ENCODE assay signal across 8 cellular contexts in genomic region chr15:47987908-47988532, GRCh38.
DNase-seq lines count a peak whose midpoint lies in the region; ATAC-seq, FAIRE-seq and TF ChIP-seq lines count a peak whose summit lies in the region.

No MANE protein-coding gene starts in this region.

- FAIRE-seq in RCC 7860 (lab: Jason Lieb, UNC) = no peak

- H3K36me3 ChIP-seq in HEK293 (ENCODE audit: control insufficient read depth in 2 of 2, insufficient read depth in 1 of 2, low read length in 2 of 2) (no peaks in the 10 kb centered on the region), endodermal cell (ENCODE audit: control insufficient read depth, insufficient read depth, low read length) (no peaks in the 10 kb centered on the region), mesenchymal stem cell (ENCODE audit: control insufficient read depth in 1 of 2, insufficient read depth in 2 of 2, low read depth in 1 of 2, low read length in 2 of 2) (no peaks in the 10 kb centered on the region)

- H3K9me3 Mint-ChIP-seq in endodermal cell (no peaks in the 10 kb centered on the region), T-cell (no peaks in the 10 kb centered on the region)

- H3K4ac ChIP-seq in mesenchymal stem cell (ENCODE audit: low read depth in 1 of 2, low read length in 2 of 2) = no peak overlapping the region

- peak; percentile 23 for DNase-seq in AG04449 (ENCODE audit: low read depth, low spot score)
- peak; percentile 50 for DNase-seq in LNCaP clone FGC (ENCODE audit: low read depth)
- DNase-seq in RCC 7860 (ENCODE audit: low spot score) = peak; percentile 48
- peak; percentile 58 for DNase-seq in endodermal cell
- peak; percentile 76 for DNase-seq in mesenchymal stem cell
- no peak for DNase-seq in T-cell

- H4K91ac ChIP-seq in mesenchymal stem cell (ENCODE audit: low read length) = no peak overlapping the region

- H3K27ac Mint-ChIP-seq in endodermal cell (no peak overlapping the region), T-cell (no peak overlapping the region)

- H3K27me3 ChIP-seq in endodermal cell (ENCODE audit: control insufficient read depth, insufficient read depth, low read length, poor library complexity, severe bottlenecking) (no peaks in the 10 kb centered on the region), mesenchymal stem cell (ENCODE audit: control insufficient read depth in 1 of 2, insufficient read depth in 1 of 2, low read length in 2 of 2) (no peaks in the 10 kb centered on the region)

- H3K18ac ChIP-seq in mesenchymal stem cell (ENCODE audit: low read depth in 1 of 2, low read length in 2 of 2) = no peak overlapping the region

- H3K36me3 Mint-ChIP-seq in endodermal cell (ENCODE audit: low read depth) = no peaks in the 10 kb centered on the region
- H3K36me3 Mint-ChIP-seq in T-cell = no peaks in the 10 kb centered on the region

- H3K4me3 Mint-ChIP-seq in endodermal cell (no peak overlapping the region), T-cell (no peak overlapping the region)

- no peak overlapping the region for H2AFZ ChIP-seq in mesenchymal stem cell (ENCODE audit: low read depth, low read length)

- H2BK15ac ChIP-seq in mesenchymal stem cell (ENCODE audit: low read depth, poor library complexity, severe bottlenecking) = no peak overlapping the region

- H2BK12ac ChIP-seq in mesenchymal stem cell (ENCODE audit: low read length in 2 of 2) = no peak overlapping the region

- H3K4me1 ChIP-seq in HEK293 (ENCODE audit: control insufficient read depth, insufficient read depth, low read length) = no peaks in the 10 kb centered on the region
- H3K4me1 ChIP-seq in endodermal cell (ENCODE audit: control insufficient read depth, insufficient read depth, low read length) = peaks cover 5% of the 10 kb centered on the region
- no peaks in the 10 kb centered on the region for H3K4me1 ChIP-seq in mesenchymal stem cell (ENCODE audit: control insufficient read depth, insufficient read depth, low read depth, low read length)

- no peak overlapping the region for H3K14ac ChIP-seq in mesenchymal stem cell (ENCODE audit: low read length in 2 of 2)

- H3K9me3 ChIP-seq in HEK293 (ENCODE audit: control insufficient read depth, insufficient read depth, low read depth, low read length) (no peaks in the 10 kb centered on the region), endodermal cell (ENCODE audit: control insufficient read depth, low read length) (no peaks in the 10 kb centered on the region), mesenchymal stem cell (ENCODE audit: control insufficient read depth, low read length) (no peaks in the 10 kb centered on the region)

- TF ChIP-seq CTCF in AG04449 (IDR thresholded peaks at IDR 0.05; ENCODE audit: insufficient read depth, low read length, missing control alignments) = peak; percentile 56
- peak; percentile 69 for TF ChIP-seq CTCF in GM12873 (IDR thresholded peaks at IDR 0.05; ENCODE audit: insufficient read depth, low read depth, low read length, missing control alignments)
- peak; percentile 25; the same call in 1 of the 2 replicates for TF ChIP-seq CTCF in HEK293 (tag by site-specific recombination; IDR thresholded peaks at IDR 0.05)
- TF ChIP-seq CTCF in LNCaP clone FGC (IDR thresholded peaks at IDR 0.05; ENCODE audit: control insufficient read depth, extremely low read depth, insufficient read depth) = peak; percentile 79
- TF ChIP-seq CTCF in endodermal cell (conservative IDR thresholded peaks at IDR 0.05) = peak; percentile 86

- no peaks in the 10 kb centered on the region for H3K79me1 ChIP-seq in mesenchymal stem cell (replicated peaks; ENCODE audit: low read length, poor library complexity, severe bottlenecking)

- H3K27ac ChIP-seq in HEK293 (ENCODE audit: extremely low read depth, low read depth, low read length) (no peak overlapping the region), endodermal cell (ENCODE audit: low read depth, low read length) (no peak overlapping the region), mesenchymal stem cell (ENCODE audit: low read length, poor library complexity, severe bottlenecking) (no peak overlapping the region)

- H3K9ac ChIP-seq in endodermal cell (ENCODE audit: extremely low read depth, low read length, poor library complexity, severe bottlenecking) (no peak overlapping the region), mesenchymal stem cell (ENCODE audit: low read length) (no peak overlapping the region)

- no peak overlapping the region for H3K4me3 ChIP-seq in AG04449 (ENCODE audit: low read depth, low read length)
- no peak overlapping the region for H3K4me3 ChIP-seq in HEK293 (ENCODE audit: low read depth, low read length)
- H3K4me3 ChIP-seq in LNCaP clone FGC (ENCODE audit: low read depth, low read length) = no peak overlapping the region
- H3K4me3 ChIP-seq in endodermal cell (ENCODE audit: low read length) = no peak overlapping the region
- no peak overlapping the region for H3K4me3 ChIP-seq in mesenchymal stem cell (ENCODE audit: insufficient read depth in 1 of 2, low read depth in 1 of 2, low read length in 2 of 2)

- no peak overlapping the region for H2BK5ac ChIP-seq in mesenchymal stem cell (ENCODE audit: low read depth, low read length, poor library complexity, severe bottlenecking)

- CTCF ChIA-PET in AG04449 (lab: Yijun Ruan, JAX) (interaction anchor here (0.6 to 5.0 kb wide), 28 partner anchors 10 to 802 kb away, joined by 3 to 129 read pairs (median 6); partner anchors contain the start of gene SEMA6D), HEK293 (lab: Yijun Ruan, JAX) (interaction anchor here (0.6 to 4.2 kb wide), 20 partner anchors 8 to 1729 kb away, joined by 3 to 36 read pairs (median 4); no protein-coding TSS in a partner anchor), T-cell (lab: Charles Lee) (interaction anchor here (0.6 to 2.4 kb wide), 2 partner anchors 301 to 792 kb away, joined by 3 to 12 read pairs; no protein-coding TSS in a partner anchor)

- H2AK5ac ChIP-seq in mesenchymal stem cell (ENCODE audit: low read length, severe bottlenecking) = no peak overlapping the region

- no peak overlapping the region for H4K8ac ChIP-seq in mesenchymal stem cell (ENCODE audit: low read length)

- peaks cover 11% of the 10 kb centered on the region for H3K4me1 Mint-ChIP-seq in endodermal cell
- H3K4me1 Mint-ChIP-seq in T-cell = no peaks in the 10 kb centered on the region

- H3K23ac ChIP-seq in mesenchymal stem cell (ENCODE audit: low read length in 2 of 2) = no peak overlapping the region

- H3K4me2 ChIP-seq in mesenchymal stem cell (ENCODE audit: low read length, poor library complexity, severe bottlenecking) = no peak overlapping the region

- H3K27me3 Mint-ChIP-seq in endodermal cell (ENCODE audit: insufficient read depth) (no peaks in the 10 kb centered on the region), T-cell (peaks cover 0 to 3% of the 10 kb centered on the region in 2 donors)

- ATAC-seq in T-cell (replicated peaks in 1 of 4) = no peak

- POLR2A ChIA-PET in AG04449 (lab: Yijun Ruan, JAX) = no interaction called here
- POLR2A ChIA-PET in HEK293 (lab: Yijun Ruan, JAX) = interaction anchor here (1.3 kb wide), 1 partner anchor 103 kb away, joined by 3 read pairs; no protein-coding TSS in a partner anchor
- POLR2A ChIA-PET in T-cell (lab: Charles Lee) = no interaction called here

- H2BK120ac ChIP-seq in mesenchymal stem cell (ENCODE audit: low read depth, low read length) = no peak overlapping the region

- 58 to 61% methylated on average over 3 of the region's 3 CpGs for WGBS in endodermal cell (ENCODE audit: insufficient coverage in 1 of 2, insufficient read length in 1 of 2), 2 experiments
- 93% methylated on average over 2 of the region's 3 CpGs for WGBS in mesenchymal stem cell

TF ChIP-seq in HEK293, 187 proteins besides CTCF, POLR2A, EP300 and RAD21:
- TF ChIP-seq ZNF362 (tag by site-specific recombination; IDR thresholded peaks at IDR 0.05) = no peak
- TF ChIP-seq ZNF660 (tag by site-specific recombination; IDR thresholded peaks at IDR 0.05) = 0 out of 2 replicates have a peak, but pooled peaks have one; percentile 52
- peak; percentile 74 for TF ChIP-seq ZNF654 (tag by site-specific recombination; IDR thresholded peaks at IDR 0.05; ENCODE audit: low read depth)
- TF ChIP-seq ZNF211 (tag by site-specific recombination; IDR thresholded peaks at IDR 0.05; ENCODE audit: low read depth) = no peak
- TF ChIP-seq ZSCAN23 (tag by site-specific recombination; IDR thresholded peaks at IDR 0.05) = no peak
- no peak for TF ChIP-seq ZNF670 (tag by site-specific recombination; IDR thresholded peaks at IDR 0.05; ENCODE audit: low read depth)
- TF ChIP-seq ZNF768 (tag by site-specific recombination; IDR thresholded peaks at IDR 0.05) = no peak
- no peak for TF ChIP-seq GLIS2 (tag by site-specific recombination; IDR thresholded peaks at IDR 0.05)
- no peak for TF ChIP-seq KLF7 (tag by site-specific recombination; IDR thresholded peaks at IDR 0.05; ENCODE audit: borderline replicate concordance)

Comparison
In these comparisons a context has a peak if more than half of its experiments do, and no peak if none do; other contexts are left out.
1. DNase-seq: peak in AG04449 (single experiment), LNCaP clone FGC (single experiment), RCC 7860 (single experiment), endodermal cell (single experiment) and mesenchymal stem cell (single experiment); none in T-cell (0 of 34).
2. CTCF ChIP-seq: peak in every context shown above with its lines; median percentile 86 in endodermal cell; 79 in LNCaP clone FGC; 69 in GM12873; 56 in AG04449; 25 in HEK293.